In genomic region chr11:71265559-71266092, GRCh38 we compare ENCODE assay signal across 28 cellular contexts. TPM values are rescaled to one million over a fixed set of nuclear protein-coding genes. Genes with fewer than 3 reads are reported as not detected.
"Had no signal": no experiment of that assay in that cellular context is flagged by ENCODE, and none has a peak within 500 bp of the region (broad histone marks: within the 10 kb centered on the region; RNA-seq: fewer than 3 reads in every experiment).

No MANE protein-coding gene starts in this region.

- H3K36me3 ChIP-seq: adrenal gland, ascending aorta, brain microvascular endothelial cell, spleen, thyroid gland had no signal

- DNase-seq: activated CD4-positive, alpha-beta T cell treated with anti-CD3 and anti-CD28 coated beads, Interleukin-2, amount 10 ng/mL, durations not matched to agents 24 days and 14 days; activated CD8-positive, alpha-beta T cell treated with anti-CD3 and anti-CD28 coated beads for 36 hours; activated T-cell treated with anti-CD3 and anti-CD28 coated beads for 4 hours; adrenal gland; brain microvascular endothelial cell; effector memory CD8-positive, alpha-beta T cell; foreskin melanocyte; naive B cell; occipital lobe; retina; spleen; stimulated activated CD4-positive, alpha-beta T cell treated with anti-CD3 and anti-CD28 coated beads, Interleukin-4, amount 100 ng/mL, for 1 hour; stimulated activated naive CD4-positive, alpha-beta T cell; T-cell; thyroid gland had no signal

- H3K4me1 ChIP-seq: adrenal gland, ascending aorta, spleen, thyroid gland had no signal

- FAIRE-seq: colon, endothelial cell of umbilical vein, urothelium cell line had no signal

- H3K27ac Mint-ChIP-seq: activated CD4-positive, alpha-beta T cell treated with anti-CD3 and anti-CD28 coated beads, Interleukin-2, amount 10 ng/mL, durations not matched to agents 24 days and 14 days; activated CD8-positive, alpha-beta memory T cell treated with anti-CD3 and anti-CD28 coated beads, Interleukin-2, amount 10 ng/mL, durations not matched to agents 7 days and 5 days; activated CD8-positive, alpha-beta T cell treated with anti-CD3 and anti-CD28 coated beads for 36 hours; activated naive CD8-positive, alpha-beta T cell; effector memory CD8-positive, alpha-beta T cell; memory B cell; progenitor cell of endocrine pancreas; T-cell; T-helper 2 cell treated with Interferon-gamma antibody and Interleukin-4, amounts not matched to agents 5 μg/mL and 100 μg/mL, for 36 hours had no signal

- H3K27ac ChIP-seq: adrenal gland, ascending aorta, brain microvascular endothelial cell, spleen, thyroid gland, VCaP had no signal

- H3K4me1 Mint-ChIP-seq: activated CD4-positive, alpha-beta T cell treated with anti-CD3 and anti-CD28 coated beads, Interleukin-2, amount 10 ng/mL, durations not matched to agents 24 days and 14 days; activated CD8-positive, alpha-beta memory T cell treated with anti-CD3 and anti-CD28 coated beads, Interleukin-2, amount 10 ng/mL, durations not matched to agents 7 days and 5 days; central memory CD8-positive, alpha-beta T cell; memory B cell; naive B cell had no signal

- H3K4me3 Mint-ChIP-seq: activated CD4-positive, alpha-beta T cell treated with anti-CD3 and anti-CD28 coated beads, Interleukin-2, amount 10 ng/mL, durations not matched to agents 24 days and 14 days; activated CD8-positive, alpha-beta memory T cell treated with anti-CD3 and anti-CD28 coated beads, Interleukin-2, amount 10 ng/mL, durations not matched to agents 7 days and 5 days; activated CD8-positive, alpha-beta T cell treated with anti-CD3 and anti-CD28 coated beads for 36 hours; activated naive CD8-positive, alpha-beta T cell; central memory CD8-positive, alpha-beta T cell; effector memory CD8-positive, alpha-beta T cell; memory B cell; naive B cell; T-cell; T-helper 2 cell treated with Interferon-gamma antibody and Interleukin-4, amounts not matched to agents 5 μg/mL and 100 μg/mL, for 36 hours had no signal

- H3K27me3 ChIP-seq: adrenal gland, ascending aorta, thyroid gland had no signal

- H3K9me3 ChIP-seq: adrenal gland, ascending aorta, mucosa of descending colon, spleen, thyroid gland had no signal

- ATAC-seq: activated CD4-positive, CD25-positive, alpha-beta regulatory T cell treated with anti-CD3 and anti-CD28 coated beads, Interleukin-2, amount 50 U/mL, for 24 hours; activated CD8-positive, alpha-beta memory T cell treated with anti-CD3 and anti-CD28 coated beads, Interleukin-2, amount 10 ng/mL, durations not matched to agents 7 days and 5 days; activated CD8-positive, alpha-beta T cell treated with anti-CD3 and anti-CD28 coated beads for 36 hours; effector memory CD8-positive, alpha-beta T cell; T-cell had no signal

- H3K4me3 ChIP-seq: adrenal gland, ascending aorta, mucosa of descending colon, spleen, thyroid gland had no signal

- H3K36me3 Mint-ChIP-seq: activated CD8-positive, alpha-beta memory T cell treated with anti-CD3 and anti-CD28 coated beads, Interleukin-2, amount 10 ng/mL, durations not matched to agents 7 days and 5 days; activated naive CD8-positive, alpha-beta T cell; memory B cell; T-cell had no signal

- H3K9me3 Mint-ChIP-seq: activated CD4-positive, alpha-beta T cell treated with anti-CD3 and anti-CD28 coated beads, Interleukin-2, amount 10 ng/mL, durations not matched to agents 24 days and 14 days; activated CD8-positive, alpha-beta T cell treated with anti-CD3 and anti-CD28 coated beads for 36 hours; central memory CD8-positive, alpha-beta T cell; effector memory CD8-positive, alpha-beta T cell; memory B cell; naive B cell; T-cell; T-helper 2 cell treated with Interferon-gamma antibody and Interleukin-4, amounts not matched to agents 5 μg/mL and 100 μg/mL, for 36 hours had no signal

RNA-seq across cellular contexts. Expression of gene SHANK2, which starts 13.2 kb away (rescaled TPM):
- total RNA-seq: activated CD4-positive, alpha-beta T cell treated with anti-CD3 and anti-CD28 coated beads, Interleukin-2, amount 10 ng/mL, durations not matched to agents 24 days and 14 days; activated CD8-positive, alpha-beta memory T cell treated with anti-CD3 and anti-CD28 coated beads, Interleukin-2, amount 10 ng/mL, durations not matched to agents 7 days and 5 days; activated CD8-positive, alpha-beta T cell treated with anti-CD3 and anti-CD28 coated beads for 36 hours; endothelial cell of umbilical vein had no signal
- polyA plus RNA-seq: endothelial cell of umbilical vein had no signal
